Comparison of ENCODE assay signal across 10 cellular contexts in the genomic region with DNA sequence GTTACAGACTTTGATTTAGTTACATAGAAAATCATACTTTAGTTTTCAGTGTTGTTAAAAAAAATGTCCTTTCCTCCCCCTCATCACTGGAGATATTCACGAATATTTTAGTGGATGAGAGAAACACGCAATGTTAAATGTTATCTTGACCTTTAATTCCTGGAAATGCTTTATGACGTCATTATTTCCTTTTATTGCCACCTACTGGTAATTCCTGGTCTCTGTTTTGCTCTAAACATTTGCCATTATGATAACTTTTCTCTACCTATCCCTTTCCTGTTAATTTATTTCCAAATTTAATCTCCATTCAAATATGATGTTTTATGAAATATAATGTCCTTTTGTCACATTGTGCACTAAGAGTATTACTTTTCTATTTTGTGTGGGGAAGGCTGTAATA.
DNase-seq lines count a peak whose midpoint lies in the region; ATAC-seq, FAIRE-seq and TF ChIP-seq lines count a peak whose summit lies in the region.
"Had no signal": no experiment of that assay in that cellular context is flagged by ENCODE, and none has a peak within 500 bp of the region (broad histone marks: within the 10 kb centered on the region; RNA-seq: fewer than 3 reads in every experiment).

No MANE protein-coding gene starts in this region.

- H3K27ac Mint-ChIP-seq in MCF 10A (ENCODE audit: low read depth, unreplicated experiment) (no peak overlapping the region), type B pancreatic cell (no peak overlapping the region), natural killer cell (no peak overlapping the region)

- 11 to 20% methylated on average over 3 of the region's 3 CpGs for WGBS in heart right ventricle, 2 donors

- ATAC-seq in natural killer cell = no peak
- ATAC-seq in GM21717 (IDR thresholded peaks at IDR 0.05; ENCODE audit: unreplicated experiment) = no peak
- no peak for ATAC-seq in heart right ventricle
- ATAC-seq: Panc1 had no signal

- dilution Hi-C loops in endothelial cell of umbilical vein (cut with MboI; ENCODE audit: extremely low pct_ligation_motif_present, low sequenced_read_pairs) = no loop called here

- H3K9me3 ChIP-seq in breast epithelium (no peaks in the 10 kb centered on the region), endothelial cell of umbilical vein (replicated peaks; ENCODE audit: control insufficient read depth, insufficient read depth, low read length) (no peaks in the 10 kb centered on the region), heart right ventricle (no peaks in the 10 kb centered on the region)

- intact Hi-C loops in MCF 10A (cut with micrococcal nuclease) (loop anchor here (10.0 kb wide), 1 partner anchor 298 kb away; no protein-coding TSS in a partner anchor), breast epithelium (cut with DNase I; ENCODE audit: low total_unique reads) (no loop called here), endothelial cell of umbilical vein (cut with micrococcal nuclease) (no loop called here), natural killer cell (cut with micrococcal nuclease) (no loop called here), heart right ventricle (cut with DNase I) (no loop called here)

- no peak overlapping the region for H2AFZ ChIP-seq in endothelial cell of umbilical vein (ENCODE audit: low read depth, low read length)

- POLR2A ChIA-PET in MCF 10A (lab: Yijun Ruan, JAX) = no interaction called here
- POLR2A ChIA-PET in endothelial cell of umbilical vein (lab: Charles Lee) = no interaction called here

- TF ChIP-seq CTCF in MCF 10A (IDR thresholded peaks at IDR 0.05; ENCODE audit: unreplicated experiment) (no peak), breast epithelium (IDR thresholded peaks at IDR 0.05) (no peak), endothelial cell of umbilical vein (IDR thresholded peaks at IDR 0.05; ENCODE audit: extremely low read depth in 1 of 2, insufficient read depth in 1 of 2, low read depth in 1 of 2, low read length in 2 of 2) (no peak), type B pancreatic cell (conservative IDR thresholded peaks at IDR 0.05) (peak; percentile 59), natural killer cell (IDR thresholded peaks at IDR 0.05) (no peak), heart right ventricle (IDR thresholded peaks at IDR 0.05) (peak in 2 of 9 donors; percentile 13 to 19)

- H3K36me3 ChIP-seq in breast epithelium (no peaks in the 10 kb centered on the region), endothelial cell of umbilical vein (ENCODE audit: control insufficient read depth in 2 of 2, extremely low read depth in 1 of 2, insufficient read depth in 2 of 2, low read length in 2 of 2) (no peaks in the 10 kb centered on the region), heart right ventricle (no peaks in the 10 kb centered on the region)

- DNase-seq in MCF 10A (ENCODE audit: unreplicated experiment) (peak; percentile 4), breast epithelium (ENCODE audit: low spot score in 2 of 2) (no peak), NCI-H1105 treated with DMSO at 0.1 percent for 48 hours (lab: John Stamatoyannopoulos, UW) (peak; percentile 96), endothelial cell of umbilical vein (ENCODE audit: low read depth, low spot score) (peak; percentile 1), type B pancreatic cell (ENCODE audit: extremely low spot score, unreplicated experiment) (no peak), natural killer cell (no peak), heart right ventricle (no peak)
- DNase-seq: activated CD8-positive, alpha-beta memory T cell treated with anti-CD3 and anti-CD28 coated beads, Interleukin-2, amount 50 U/mL, for 48 hours had no signal

- no peaks in the 10 kb centered on the region for H3K4me1 Mint-ChIP-seq in MCF 10A (ENCODE audit: insufficient read depth, unreplicated experiment)
- H3K4me1 Mint-ChIP-seq in type B pancreatic cell (ENCODE audit: unreplicated experiment) = peaks cover 17% of the 10 kb centered on the region
- no peaks in the 10 kb centered on the region for H3K4me1 Mint-ChIP-seq in natural killer cell

- CTCF ChIA-PET in MCF 10A (lab: Yijun Ruan, JAX) = interaction anchor here (0.6 to 0.9 kb wide), 3 partner anchors 14 to 303 kb away, joined by 3 to 4 read pairs (median 3); no protein-coding TSS in a partner anchor
- CTCF ChIA-PET in endothelial cell of umbilical vein (lab: Charles Lee) = no interaction called here

- no peaks in the 10 kb centered on the region for H3K27me3 ChIP-seq in breast epithelium
- no peaks in the 10 kb centered on the region for H3K27me3 ChIP-seq in endothelial cell of umbilical vein (ENCODE audit: control insufficient read depth in 2 of 2, insufficient read depth in 2 of 2, low read length in 2 of 2)
- no peaks in the 10 kb centered on the region for H3K27me3 ChIP-seq in heart right ventricle

- H3K27me3 Mint-ChIP-seq in MCF 10A (ENCODE audit: insufficient read depth, unreplicated experiment) (peaks cover 96% of the 10 kb centered on the region), type B pancreatic cell (no peaks in the 10 kb centered on the region), natural killer cell (ENCODE audit: low read depth in 2 of 2) (peaks cover 0 to 13% of the 10 kb centered on the region in 2 donors)

- no peaks in the 10 kb centered on the region for H3K36me3 Mint-ChIP-seq in MCF 10A (ENCODE audit: insufficient read depth, unreplicated experiment)
- no peaks in the 10 kb centered on the region for H3K36me3 Mint-ChIP-seq in type B pancreatic cell
- no peaks in the 10 kb centered on the region for H3K36me3 Mint-ChIP-seq in natural killer cell

- no peak for FAIRE-seq in endothelial cell of umbilical vein (lab: Jason Lieb, UNC)

- no peaks in the 10 kb centered on the region for H4K20me1 ChIP-seq in endothelial cell of umbilical vein (replicated peaks; ENCODE audit: control insufficient read depth, extremely low read depth, insufficient read depth, low read length)

- H3K9me3 Mint-ChIP-seq in MCF 10A (ENCODE audit: unreplicated experiment) (no peaks in the 10 kb centered on the region), type B pancreatic cell (no peaks in the 10 kb centered on the region), natural killer cell (no peaks in the 10 kb centered on the region)

- H3K4me2 ChIP-seq in endothelial cell of umbilical vein (ENCODE audit: insufficient read depth, low read length) = no peak overlapping the region

- no peaks in the 10 kb centered on the region for H3K79me2 ChIP-seq in endothelial cell of umbilical vein (ENCODE audit: control insufficient read depth, insufficient read depth, low read length)

- no peak overlapping the region for H3K9ac ChIP-seq in endothelial cell of umbilical vein (replicated peaks; ENCODE audit: extremely low read depth, insufficient read depth, low read length)

- BruUV-seq in MCF 10A (replicated peaks; lab: Mats Ljungman, UMichigan) (no TSS peak), endothelial cell of umbilical vein (replicated peaks; lab: Mats Ljungman, UMichigan) (no TSS peak)

- H3K4me3 ChIP-seq in breast epithelium (no peak overlapping the region), endothelial cell of umbilical vein (replicated peaks in 1 of 3; ENCODE audit: insufficient read depth in 1 of 3, low read depth in 1 of 3, low read length in 3 of 3) (no peak overlapping the region), heart right ventricle (no peak overlapping the region)

- TF ChIP-seq POLR2A in breast epithelium (IDR thresholded peaks at IDR 0.05) (no peak), endothelial cell of umbilical vein (IDR thresholded peaks at IDR 0.05; ENCODE audit: low read depth, low read length) (no peak)

- H3K4me3 Mint-ChIP-seq in MCF 10A (ENCODE audit: unreplicated experiment) (no peak overlapping the region), type B pancreatic cell (no peak overlapping the region), natural killer cell (no peak overlapping the region)

- no peaks in the 10 kb centered on the region for H3K4me1 ChIP-seq in breast epithelium
- no peaks in the 10 kb centered on the region for H3K4me1 ChIP-seq in endothelial cell of umbilical vein (ENCODE audit: control insufficient read depth, extremely low read depth, insufficient read depth, low read length)
- no peaks in the 10 kb centered on the region for H3K4me1 ChIP-seq in heart right ventricle

- no peak overlapping the region for H3K27ac ChIP-seq in breast epithelium
- H3K27ac ChIP-seq in endothelial cell of umbilical vein (ENCODE audit: insufficient read depth, low read depth, low read length) = no peak overlapping the region
- H3K27ac ChIP-seq in heart right ventricle = no peak overlapping the region

- H3K9me1 ChIP-seq in endothelial cell of umbilical vein (replicated peaks; ENCODE audit: control insufficient read depth, extremely low read depth, insufficient read depth, low read length) = no peaks in the 10 kb centered on the region

TF ChIP-seq in endothelial cell of umbilical vein, 7 proteins besides CTCF, POLR2A, EP300 and RAD21:
- TF ChIP-seq POLR2AphosphoS5 (IDR thresholded peaks at IDR 0.05; ENCODE audit: insufficient read depth, low read depth, low read length) (no peak), JUN (IDR thresholded peaks at IDR 0.05; ENCODE audit: borderline replicate concordance, insufficient read depth, insufficient read length, low read depth) (peak; percentile 63), EZH2 (IDR thresholded peaks at IDR 0.05; ENCODE audit: borderline replicate concordance, low read depth, low read length, severe bottlenecking) (no peak), MYC (IDR thresholded peaks at IDR 0.05; ENCODE audit: low read depth, low read length) (no peak), GATA2 (IDR thresholded peaks at IDR 0.05; ENCODE audit: insufficient read depth, insufficient read length, low read depth, low read length) (no peak), FOS (IDR thresholded peaks at IDR 0.05; ENCODE audit: borderline replicate concordance, insufficient read depth, low read length) (no peak)
- TF ChIP-seq, protein P1, sequence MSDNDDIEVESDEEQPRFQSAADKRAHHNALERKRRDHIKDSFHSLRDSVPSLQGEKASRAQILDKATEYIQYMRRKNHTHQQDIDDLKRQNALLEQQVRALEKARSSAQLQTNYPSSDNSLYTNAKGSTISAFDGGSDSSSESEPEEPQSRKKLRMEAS (IDR thresholded peaks at IDR 0.05; ENCODE audit: insufficient read depth, insufficient read length) = no peak
TF ChIP-seq in endothelial cell of umbilical vein: peak in this region for 1.

Comparison
In these comparisons a context has a peak if more than half of its experiments do, and no peak if none do; other contexts are left out.
1. DNase-seq: peak in MCF 10A (single experiment), NCI-H1105 treated with DMSO at 0.1 percent for 48 hours (single experiment) and endothelial cell of umbilical vein (single experiment); none in breast epithelium (0 of 2), type B pancreatic cell (single experiment), natural killer cell (single experiment) and heart right ventricle (0 of 2).